ENCODE assay signal across 40 cellular contexts in the genomic region with DNA sequence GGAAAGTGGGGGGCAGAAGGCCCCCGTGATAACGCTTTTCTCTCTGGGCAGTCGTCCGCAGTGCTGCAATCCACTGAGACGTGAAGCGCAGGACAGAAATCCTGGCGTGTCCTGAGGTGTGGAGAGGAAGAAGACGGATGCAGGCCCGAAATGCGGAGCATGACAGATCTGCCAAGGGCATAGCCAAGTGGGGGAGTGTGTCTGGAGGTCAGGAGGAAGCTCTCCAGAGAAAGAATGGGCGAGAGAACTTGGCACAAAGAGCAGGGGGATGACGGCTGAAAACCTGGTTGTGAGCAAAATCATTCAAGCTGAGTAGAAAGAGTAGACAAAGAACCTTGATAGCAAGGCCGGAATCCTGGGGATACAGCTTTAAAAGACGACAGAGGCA. TPM values are rescaled to one million over a fixed set of nuclear protein-coding genes. Genes with fewer than 3 reads are reported as not detected.
"Had no signal": no experiment of that assay in that cellular context is flagged by ENCODE, and none has a peak within 500 bp of the region (broad histone marks: within the 10 kb centered on the region; RNA-seq: fewer than 3 reads in every experiment).

No MANE protein-coding gene starts in this region.

- H3K4me1 ChIP-seq: ascending aorta had no signal

- H3K4me1 Mint-ChIP-seq: activated CD4-positive, alpha-beta memory T cell treated with anti-CD3 and anti-CD28 coated beads, Interleukin-2, amount 10 ng/mL, durations not matched to agents 7 days and 5 days; activated CD4-positive, alpha-beta T cell treated with anti-CD3 and anti-CD28 coated beads for 36 hours; activated CD4-positive, alpha-beta T cell treated with anti-CD3 and anti-CD28 coated beads, Interleukin-2, amount 10 ng/mL, durations not matched to agents 7 days and 5 days; activated CD8-positive, alpha-beta memory T cell treated with anti-CD3 and anti-CD28 coated beads, Interleukin-2, amount 10 ng/mL, durations not matched to agents 7 days and 5 days; activated naive CD4-positive, alpha-beta T cell treated with anti-CD3 and anti-CD28 coated beads, Interleukin-2, amount 10 ng/mL, durations not matched to agents 7 days and 5 days; activated naive CD4-positive, alpha-beta T cell treated with anti-CD3 and anti-CD28 coated beads, Interleukin-2, amount 50 U/mL, for 24 hours; activated naive CD8-positive, alpha-beta T cell treated with anti-CD3 and anti-CD28 coated beads, Interleukin-2, amount 50 U/mL, for 24 hours; brain; central memory CD8-positive, alpha-beta T cell had no signal

- H3K9me3 Mint-ChIP-seq: activated CD4-positive, alpha-beta memory T cell treated with anti-CD3 and anti-CD28 coated beads, Interleukin-2, amount 10 ng/mL, durations not matched to agents 7 days and 5 days; activated CD4-positive, alpha-beta T cell treated with anti-CD3 and anti-CD28 coated beads, Interleukin-2, amount 10 ng/mL, durations not matched to agents 7 days and 5 days; activated naive CD4-positive, alpha-beta T cell treated with anti-CD3 and anti-CD28 coated beads, Interleukin-2, amount 10 ng/mL, durations not matched to agents 7 days and 5 days; activated naive CD4-positive, alpha-beta T cell treated with anti-CD3 and anti-CD28 coated beads, Interleukin-2, amount 50 U/mL, for 24 hours; activated naive CD8-positive, alpha-beta T cell treated with anti-CD3 and anti-CD28 coated beads, Interleukin-2, amount 10 ng/mL, durations not matched to agents 7 days and 5 days; activated naive CD8-positive, alpha-beta T cell treated with anti-CD3 and anti-CD28 coated beads, Interleukin-2, amount 50 U/mL, for 24 hours; activated T-cell treated with anti-CD3 and anti-CD28 coated beads, Interleukin-2, amount 50 U/mL, for 24 hours; activated T-helper 2 cell treated with anti-CD3 and anti-CD28 coated beads, Interferon-gamma antibody, Interleukin-2, Interleukin-4, amounts not matched to agents 10 μg/mL and 5 μg/mL and 100 μg/mL, durations not matched to agents 14 hours and 24 hours and 36 hours; central memory CD8-positive, alpha-beta T cell; T-helper 1 cell treated with Interleukin-12 subunit alpha and Interleukin-12 subunit beta and Interleukin-4 antibody, amounts not matched to agents 30 μg/mL and 1 μg/mL, for 36 hours; T-helper 2 cell treated with Interferon-gamma antibody and Interleukin-4, amounts not matched to agents 5 μg/mL and 100 μg/mL, for 36 hours had no signal

- H3K27me3 ChIP-seq: ascending aorta had no signal

- DNase-seq: activated CD4-positive, alpha-beta memory T cell treated with anti-CD3 and anti-CD28 coated beads, Interleukin-2, amount 10 ng/mL, durations not matched to agents 7 days and 5 days; activated CD4-positive, alpha-beta T cell treated with anti-CD3 and anti-CD28 coated beads for 1 hour; activated CD4-positive, alpha-beta T cell treated with anti-CD3 and anti-CD28 coated beads for 36 hours; activated CD4-positive, alpha-beta T cell treated with anti-CD3 and anti-CD28 coated beads for 48 hours; activated CD4-positive, alpha-beta T cell treated with anti-CD3 and anti-CD28 coated beads, Interleukin-2, amount 10 ng/mL, durations not matched to agents 7 days and 5 days; activated CD4-positive, alpha-beta T cell treated with anti-CD3 and anti-CD28 coated beads, Interleukin-2, amount 50 U/mL, for 48 hours; activated CD4-positive, CD25-positive, alpha-beta regulatory T cell; activated CD8-positive, alpha-beta memory T cell treated with anti-CD3 and anti-CD28 coated beads for 24 hours; activated CD8-positive, alpha-beta memory T cell treated with anti-CD3 and anti-CD28 coated beads, Interleukin-2, amount 10 ng/mL, durations not matched to agents 7 days and 5 days; activated CD8-positive, alpha-beta memory T cell treated with anti-CD3 and anti-CD28 coated beads, Interleukin-2, amount 50 U/mL, for 48 hours; activated CD8-positive, alpha-beta T cell treated with anti-CD3 and anti-CD28 coated beads, Interleukin-2, amount 10 ng/mL, durations not matched to agents 7 days and 5 days; activated effector memory CD4-positive, alpha-beta T cell treated with Interleukin-2 at 50 U/mL for 16 hours; activated gamma-delta T cell; activated naive CD4-positive, alpha-beta T cell treated with anti-CD3 and anti-CD28 coated beads, Interleukin-2, amount 10 ng/mL, durations not matched to agents 7 days and 5 days; activated naive CD4-positive, alpha-beta T cell treated with Interleukin-2 at 50 U/mL for 16 hours; activated naive CD8-positive, alpha-beta T cell treated with anti-CD3 and anti-CD28 coated beads, Interleukin-2, amount 10 ng/mL, durations not matched to agents 7 days and 5 days; activated naive CD8-positive, alpha-beta T cell treated with anti-CD3 and anti-CD28 coated beads, Interleukin-2, amount 50 U/mL, for 24 hours; activated T-cell treated with anti-CD3 and anti-CD28 coated beads, Interleukin-2, amount 50 U/mL, for 24 hours; activated T-cell treated with anti-CD3 and anti-CD28 coated beads, Interleukin-2, amount 50 U/mL, for 48 hours; amygdala; anterior cingulate cortex; caudate nucleus; cerebellar nuclear complex; T-helper 1 cell; T-helper 2 cell; T-helper 9 cell had no signal

- H3K4me3 ChIP-seq: ascending aorta, cardiac muscle cell had no signal

- H3K27me3 Mint-ChIP-seq: activated naive CD8-positive, alpha-beta T cell; activated T-cell treated with anti-CD3 and anti-CD28 coated beads, Interleukin-2, amount 50 U/mL, for 24 hours; central memory CD8-positive, alpha-beta T cell had no signal

- H3K36me3 Mint-ChIP-seq: activated CD8-positive, alpha-beta memory T cell treated with anti-CD3 and anti-CD28 coated beads, Interleukin-2, amount 10 ng/mL, durations not matched to agents 7 days and 5 days; activated naive CD4-positive, alpha-beta T cell treated with anti-CD3 and anti-CD28 coated beads, Interleukin-2, amount 10 ng/mL, durations not matched to agents 7 days and 5 days; activated naive CD4-positive, alpha-beta T cell treated with anti-CD3 and anti-CD28 coated beads, Interleukin-2, amount 50 U/mL, for 24 hours; activated naive CD8-positive, alpha-beta T cell; activated naive CD8-positive, alpha-beta T cell treated with anti-CD3 and anti-CD28 coated beads, Interleukin-2, amount 10 ng/mL, durations not matched to agents 7 days and 5 days; brain had no signal

- ATAC-seq: activated CD4-positive, alpha-beta T cell treated with anti-CD3 and anti-CD28 coated beads for 36 hours; activated CD4-positive, CD25-positive, alpha-beta regulatory T cell treated with anti-CD3 and anti-CD28 coated beads, Interleukin-2, amount 50 U/mL, for 24 hours; activated CD8-positive, alpha-beta memory T cell treated with anti-CD3 and anti-CD28 coated beads, Interleukin-2, amount 10 ng/mL, durations not matched to agents 7 days and 5 days; activated CD8-positive, alpha-beta T cell treated with anti-CD3 and anti-CD28 coated beads, Interleukin-2, amount 10 ng/mL, durations not matched to agents 7 days and 5 days; activated naive CD8-positive, alpha-beta T cell treated with anti-CD3 and anti-CD28 coated beads, Interleukin-2, amount 50 U/mL, for 24 hours had no signal

- H3K27ac Mint-ChIP-seq: activated CD4-positive, alpha-beta memory T cell treated with anti-CD3 and anti-CD28 coated beads, Interleukin-2, amount 10 ng/mL, durations not matched to agents 7 days and 5 days; activated CD4-positive, alpha-beta T cell treated with anti-CD3 and anti-CD28 coated beads for 36 hours; activated CD4-positive, alpha-beta T cell treated with anti-CD3 and anti-CD28 coated beads, Interleukin-2, amount 10 ng/mL, durations not matched to agents 7 days and 5 days; activated CD8-positive, alpha-beta memory T cell treated with anti-CD3 and anti-CD28 coated beads, Interleukin-2, amount 10 ng/mL, durations not matched to agents 7 days and 5 days; activated CD8-positive, alpha-beta T cell treated with anti-CD3 and anti-CD28 coated beads, Interleukin-2, amount 10 ng/mL, durations not matched to agents 7 days and 5 days; activated naive CD4-positive, alpha-beta T cell treated with anti-CD3 and anti-CD28 coated beads, Interleukin-2, amount 10 ng/mL, durations not matched to agents 7 days and 5 days; activated naive CD4-positive, alpha-beta T cell treated with anti-CD3 and anti-CD28 coated beads, Interleukin-2, amount 50 U/mL, for 24 hours; activated naive CD8-positive, alpha-beta T cell; activated naive CD8-positive, alpha-beta T cell treated with anti-CD3 and anti-CD28 coated beads, Interleukin-2, amount 10 ng/mL, durations not matched to agents 7 days and 5 days; activated naive CD8-positive, alpha-beta T cell treated with anti-CD3 and anti-CD28 coated beads, Interleukin-2, amount 50 U/mL, for 24 hours; activated T-cell treated with anti-CD3 and anti-CD28 coated beads, Interleukin-2, amount 50 U/mL, for 24 hours; activated T-helper 2 cell treated with anti-CD3 and anti-CD28 coated beads, Interferon-gamma antibody, Interleukin-2, Interleukin-4, amounts not matched to agents 10 μg/mL and 5 μg/mL and 100 μg/mL, durations not matched to agents 14 hours and 24 hours and 36 hours; brain; T-helper 1 cell treated with Interleukin-12 subunit alpha and Interleukin-12 subunit beta and Interleukin-4 antibody, amounts not matched to agents 30 μg/mL and 1 μg/mL, for 36 hours; T-helper 2 cell treated with Interferon-gamma antibody and Interleukin-4, amounts not matched to agents 5 μg/mL and 100 μg/mL, for 36 hours had no signal

- H3K27ac ChIP-seq: ascending aorta, cardiac muscle cell, VCaP had no signal

- H3K4me3 Mint-ChIP-seq: activated CD4-positive, alpha-beta memory T cell treated with anti-CD3 and anti-CD28 coated beads, Interleukin-2, amount 10 ng/mL, durations not matched to agents 7 days and 5 days; activated CD4-positive, alpha-beta T cell treated with anti-CD3 and anti-CD28 coated beads for 36 hours; activated CD4-positive, alpha-beta T cell treated with anti-CD3 and anti-CD28 coated beads, Interleukin-2, amount 10 ng/mL, durations not matched to agents 7 days and 5 days; activated CD8-positive, alpha-beta memory T cell treated with anti-CD3 and anti-CD28 coated beads, Interleukin-2, amount 10 ng/mL, durations not matched to agents 7 days and 5 days; activated CD8-positive, alpha-beta T cell treated with anti-CD3 and anti-CD28 coated beads, Interleukin-2, amount 10 ng/mL, durations not matched to agents 7 days and 5 days; activated naive CD4-positive, alpha-beta T cell treated with anti-CD3 and anti-CD28 coated beads, Interleukin-2, amount 10 ng/mL, durations not matched to agents 7 days and 5 days; activated naive CD4-positive, alpha-beta T cell treated with anti-CD3 and anti-CD28 coated beads, Interleukin-2, amount 50 U/mL, for 24 hours; activated naive CD8-positive, alpha-beta T cell; activated naive CD8-positive, alpha-beta T cell treated with anti-CD3 and anti-CD28 coated beads, Interleukin-2, amount 10 ng/mL, durations not matched to agents 7 days and 5 days; activated naive CD8-positive, alpha-beta T cell treated with anti-CD3 and anti-CD28 coated beads, Interleukin-2, amount 50 U/mL, for 24 hours; activated T-cell treated with anti-CD3 and anti-CD28 coated beads, Interleukin-2, amount 50 U/mL, for 24 hours; brain; central memory CD8-positive, alpha-beta T cell; T-helper 1 cell treated with Interleukin-12 subunit alpha and Interleukin-12 subunit beta and Interleukin-4 antibody, amounts not matched to agents 30 μg/mL and 1 μg/mL, for 36 hours; T-helper 2 cell treated with Interferon-gamma antibody and Interleukin-4, amounts not matched to agents 5 μg/mL and 100 μg/mL, for 36 hours had no signal

- H3K36me3 ChIP-seq: ascending aorta, cardiac muscle cell had no signal

RNA-seq across cellular contexts. Expression of a gene that starts 23.7 kb away (rescaled TPM):
- total RNA-seq: activated CD4-positive, alpha-beta memory T cell treated with anti-CD3 and anti-CD28 coated beads, Interleukin-2, amount 10 ng/mL, durations not matched to agents 7 days and 5 days; activated CD4-positive, alpha-beta T cell treated with anti-CD3 and anti-CD28 coated beads for 36 hours; activated CD4-positive, alpha-beta T cell treated with anti-CD3 and anti-CD28 coated beads, Interleukin-2, amount 10 ng/mL, durations not matched to agents 7 days and 5 days; activated CD8-positive, alpha-beta memory T cell treated with anti-CD3 and anti-CD28 coated beads, Interleukin-2, amount 10 ng/mL, durations not matched to agents 7 days and 5 days; activated CD8-positive, alpha-beta T cell treated with anti-CD3 and anti-CD28 coated beads, Interleukin-2, amount 10 ng/mL, durations not matched to agents 7 days and 5 days; activated naive CD8-positive, alpha-beta T cell treated with anti-CD3 and anti-CD28 coated beads, Interleukin-2, amount 10 ng/mL, durations not matched to agents 7 days and 5 days; activated T-helper 2 cell treated with anti-CD3 and anti-CD28 coated beads, Interferon-gamma antibody, Interleukin-2, Interleukin-4, amounts not matched to agents 10 μg/mL and 5 μg/mL and 100 μg/mL, durations not matched to agents 14 hours and 24 hours and 36 hours; ascending aorta; bronchial epithelial cell; cardiac muscle cell; chondrocyte had no signal
- polyA plus RNA-seq: adipose tissue, cardiac muscle cell had no signal
